Comparison of ENCODE assay signal across 18 cellular contexts in genomic region chr1:84073266-84073665, GRCh38.
DNase-seq lines count a peak whose midpoint lies in the region; ATAC-seq, FAIRE-seq and TF ChIP-seq lines count a peak whose summit lies in the region.
"Had no signal": no experiment of that assay in that cellular context is flagged by ENCODE, and none has a peak within 500 bp of the region (broad histone marks: within the 10 kb centered on the region; RNA-seq: fewer than 3 reads in every experiment).

No MANE protein-coding gene starts in this region.

- H3K9me3 ChIP-seq in astrocyte (ENCODE audit: insufficient read depth, low read depth, low read length) = no peaks in the 10 kb centered on the region
- H3K9me3 ChIP-seq in uterus = no peaks in the 10 kb centered on the region

- H3K4me3 ChIP-seq in AG10803 (ENCODE audit: low read length) (no peak overlapping the region), astrocyte (ENCODE audit: insufficient read depth, low read depth, low read length) (no peak overlapping the region), fibroblast of pulmonary artery (replicated peaks; ENCODE audit: low read depth, low read length) (no peak overlapping the region), uterus (no peak overlapping the region)
- H3K4me3 ChIP-seq: SJCRH30 had no signal

- intact Hi-C loops in Right ventricle myocardium superior (cut with DNase I) (no loop called here), uterus (cut with DNase I; ENCODE audit: low total_unique reads) (loop anchor here (10.0 kb wide), 1 partner anchor 68 kb away; no protein-coding TSS in a partner anchor)

- no peak overlapping the region for H2AFZ ChIP-seq in astrocyte (ENCODE audit: low read depth, low read length)

- TF ChIP-seq POLR2A in uterus (IDR thresholded peaks at IDR 0.05) = no peak

- no peaks in the 10 kb centered on the region for H3K36me3 ChIP-seq in astrocyte (ENCODE audit: insufficient read depth, low read length)
- no peaks in the 10 kb centered on the region for H3K36me3 ChIP-seq in uterus
- H3K36me3 ChIP-seq: SJCRH30 had no signal

- TF ChIP-seq CTCF in AG10803 (conservative IDR thresholded peaks at IDR 0.05; ENCODE audit: low read length) (no peak), astrocyte (IDR thresholded peaks at IDR 0.05; ENCODE audit: insufficient read depth, low read depth, low read length) (no peak), fibroblast of pulmonary artery (IDR thresholded peaks at IDR 0.05; ENCODE audit: low read length, missing control alignments) (no peak), uterus (IDR thresholded peaks at IDR 0.05) (no peak)

- H3K9me3 Mint-ChIP-seq in astrocyte (ENCODE audit: unreplicated experiment) = peaks cover 10% of the 10 kb centered on the region

- no peaks in the 10 kb centered on the region for H3K27me3 ChIP-seq in astrocyte (ENCODE audit: insufficient read depth, low read length)
- no peaks in the 10 kb centered on the region for H3K27me3 ChIP-seq in uterus
- H3K27me3 ChIP-seq: SJCRH30 had no signal

- no peak overlapping the region for H3K9ac ChIP-seq in astrocyte (ENCODE audit: low read length)

- ATAC-seq in Right ventricle myocardium superior (ENCODE audit: poor library complexity) = no peak

- H3K4me1 ChIP-seq in astrocyte (ENCODE audit: insufficient read depth, low read length) (no peaks in the 10 kb centered on the region), uterus (no peaks in the 10 kb centered on the region)
- H3K4me1 ChIP-seq: Caco-2 had no signal

- H3K27ac ChIP-seq in astrocyte (ENCODE audit: low read depth, low read length) = no peak overlapping the region
- no peak overlapping the region for H3K27ac ChIP-seq in uterus
- H3K27ac ChIP-seq: SJCRH30 had no signal

- H3K4me2 ChIP-seq in astrocyte (ENCODE audit: low read length) = no peak overlapping the region

- no peak for FAIRE-seq in astrocyte (lab: Jason Lieb, UNC)

- no peaks in the 10 kb centered on the region for H3K27me3 Mint-ChIP-seq in astrocyte (ENCODE audit: low read depth, unreplicated experiment)

- H3K4me3 Mint-ChIP-seq in astrocyte (ENCODE audit: unreplicated experiment) = no peak overlapping the region

- H3K79me2 ChIP-seq in astrocyte (ENCODE audit: insufficient read depth, low read length) = peaks cover 12% of the 10 kb centered on the region

- no peaks in the 10 kb centered on the region for H4K20me1 ChIP-seq in astrocyte (ENCODE audit: insufficient read depth, low read length)

- H3K4me1 Mint-ChIP-seq in astrocyte (ENCODE audit: low read depth, unreplicated experiment) = peaks cover 2% of the 10 kb centered on the region

- DNase-seq in AG10803 (ENCODE audit: low read depth) = peak; percentile 25
- peak; percentile 56 for DNase-seq in HS-5 (ENCODE audit: low read depth)
- peak; percentile 33 for DNase-seq in astrocyte (ENCODE audit: low read depth)
- DNase-seq in fibroblast of pulmonary artery (ENCODE audit: low read depth) = peak; percentile 72
- no peak for DNase-seq in activated gamma-delta T cell treated with Interleukin-2 at 50 U/mL for 16 hours
- no peak for DNase-seq in Right ventricle myocardium superior
- DNase-seq in Ammon's horn (ENCODE audit: low spot score) = no peak
- no peak for DNase-seq in uterus
- DNase-seq: Caco-2; DMS79; MV-4-11; NCI-H1417 treated with DMSO at 0.1 percent for 48 hours; NCI-H2029; NCI-H526; NK-92 treated with Interleukin-12 subunit alpha and Interleukin-12 subunit beta, amount 100 ng/mL, for 24 hours; OCI-M1; RPMI8226; SJCRH30 had no signal

- H3K36me3 Mint-ChIP-seq in astrocyte (ENCODE audit: low read depth, unreplicated experiment) = peaks cover 6% of the 10 kb centered on the region

- H3K27ac Mint-ChIP-seq in astrocyte (ENCODE audit: unreplicated experiment) = no peak overlapping the region

Comparison
In these comparisons a context has a peak if more than half of its experiments do, and no peak if none do; other contexts are left out.
1. DNase-seq: peak in AG10803 (single experiment), HS-5 (single experiment), astrocyte (single experiment) and fibroblast of pulmonary artery (single experiment); none in activated gamma-delta T cell treated with Interleukin-2 at 50 U/mL for 16 hours (single experiment), Right ventricle myocardium superior (single experiment), Ammon's horn (single experiment) and uterus (0 of 2).